ENCODE assay signal across 19 cellular contexts in the genomic region with DNA sequence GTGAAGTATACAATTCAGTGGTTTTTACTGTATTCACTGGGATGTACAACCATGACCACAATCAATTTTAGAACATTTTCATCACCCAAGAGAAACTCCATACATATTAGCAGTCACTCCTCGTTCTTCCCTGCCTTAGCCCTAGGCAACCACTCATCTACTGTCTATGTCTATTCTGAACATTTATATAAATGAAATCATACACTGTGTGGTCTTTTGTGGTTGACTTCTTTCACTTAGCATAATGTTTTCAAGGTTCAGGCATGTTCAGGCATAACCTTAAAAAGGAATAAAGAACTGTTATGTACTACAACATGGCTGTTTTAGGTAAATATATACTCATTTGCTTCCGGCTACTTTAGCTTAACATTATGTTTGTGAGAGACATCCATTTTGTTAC.
"Had no signal": no experiment of that assay in that cellular context is flagged by ENCODE, and none has a peak within 500 bp of the region (broad histone marks: within the 10 kb centered on the region; RNA-seq: fewer than 3 reads in every experiment).

No MANE protein-coding gene starts in this region.

- H3K27ac Mint-ChIP-seq: activated CD4-positive, alpha-beta memory T cell treated with anti-CD3 and anti-CD28 coated beads, Interleukin-2, amount 10 ng/mL, durations not matched to agents 7 days and 5 days; activated CD8-positive, alpha-beta memory T cell treated with anti-CD3 and anti-CD28 coated beads, Interleukin-2, amount 10 ng/mL, durations not matched to agents 7 days and 5 days; activated naive CD4-positive, alpha-beta T cell treated with anti-CD3 and anti-CD28 coated beads for 36 hours; neural progenitor cell; stimulated activated naive CD8-positive, alpha-beta T cell treated with anti-CD3 and anti-CD28 coated beads, Interleukin-15, Interleukin-2, amounts not matched to agents 100 ng/mL and 50 ng/mL, for 24 hours had no signal

- H3K9me3 ChIP-seq: body of pancreas, colonic mucosa, prostate gland, tibial nerve, uterus had no signal

- H3K9me3 Mint-ChIP-seq: activated CD4-positive, alpha-beta memory T cell treated with anti-CD3 and anti-CD28 coated beads, Interleukin-2, amount 10 ng/mL, durations not matched to agents 7 days and 5 days; activated naive CD4-positive, alpha-beta T cell treated with anti-CD3 and anti-CD28 coated beads for 36 hours; neural progenitor cell; stimulated activated naive CD8-positive, alpha-beta T cell treated with anti-CD3 and anti-CD28 coated beads, Interleukin-15, Interleukin-2, amounts not matched to agents 100 ng/mL and 50 ng/mL, for 24 hours had no signal

- H3K4me1 ChIP-seq: body of pancreas, colonic mucosa, neural progenitor cell, prostate gland, tibial nerve, uterus had no signal

- H3K4me1 Mint-ChIP-seq: activated CD4-positive, alpha-beta memory T cell treated with anti-CD3 and anti-CD28 coated beads, Interleukin-2, amount 10 ng/mL, durations not matched to agents 7 days and 5 days; neural progenitor cell had no signal

- H3K36me3 ChIP-seq: prostate gland, uterus had no signal

- DNase-seq: activated CD4-positive, alpha-beta memory T cell treated with anti-CD3 and anti-CD28 coated beads, Interleukin-2, amount 10 ng/mL, durations not matched to agents 7 days and 5 days; activated CD4-positive, alpha-beta T cell treated with anti-CD3 and anti-CD28 coated beads for 48 hours; activated CD4-positive, CD25-positive, alpha-beta regulatory T cell; activated CD8-positive, alpha-beta memory T cell treated with anti-CD3 and anti-CD28 coated beads, Interleukin-2, amount 10 ng/mL, durations not matched to agents 7 days and 5 days; activated naive CD4-positive, alpha-beta T cell treated with anti-CD3 and anti-CD28 coated beads for 36 hours; body of pancreas; central memory CD4-positive, alpha-beta T cell; colonic mucosa; right cardiac atrium; T-helper 1 cell; T-helper 9 cell; uterus had no signal

- H3K4me3 Mint-ChIP-seq: activated CD4-positive, alpha-beta memory T cell treated with anti-CD3 and anti-CD28 coated beads, Interleukin-2, amount 10 ng/mL, durations not matched to agents 7 days and 5 days; activated CD8-positive, alpha-beta memory T cell treated with anti-CD3 and anti-CD28 coated beads, Interleukin-2, amount 10 ng/mL, durations not matched to agents 7 days and 5 days; activated naive CD4-positive, alpha-beta T cell treated with anti-CD3 and anti-CD28 coated beads for 36 hours; neural progenitor cell; stimulated activated naive CD8-positive, alpha-beta T cell treated with anti-CD3 and anti-CD28 coated beads, Interleukin-15, Interleukin-2, amounts not matched to agents 100 ng/mL and 50 ng/mL, for 24 hours had no signal

- ATAC-seq: activated CD8-positive, alpha-beta memory T cell treated with anti-CD3 and anti-CD28 coated beads, Interleukin-2, amount 10 ng/mL, durations not matched to agents 7 days and 5 days; body of pancreas; left lobe of liver; right cardiac atrium had no signal

- H3K4me3 ChIP-seq: body of pancreas, colonic mucosa, hepatocyte, neural progenitor cell, prostate gland, skin epidermis, tibial nerve, uterus had no signal

- H3K27me3 Mint-ChIP-seq: activated CD4-positive, alpha-beta memory T cell treated with anti-CD3 and anti-CD28 coated beads, Interleukin-2, amount 10 ng/mL, durations not matched to agents 7 days and 5 days; activated CD8-positive, alpha-beta memory T cell treated with anti-CD3 and anti-CD28 coated beads, Interleukin-2, amount 10 ng/mL, durations not matched to agents 7 days and 5 days; stimulated activated naive CD8-positive, alpha-beta T cell treated with anti-CD3 and anti-CD28 coated beads, Interleukin-15, Interleukin-2, amounts not matched to agents 100 ng/mL and 50 ng/mL, for 24 hours had no signal

- H3K27me3 ChIP-seq: body of pancreas, colonic mucosa, hepatocyte, neural progenitor cell, tibial nerve, uterus had no signal

- H3K27ac ChIP-seq: body of pancreas, colonic mucosa, hepatocyte, neural progenitor cell, prostate gland, tibial nerve, uterus had no signal
